8 cellular contexts compared by ENCODE assay signal in genomic region chr2:173962036-173962435, GRCh38. TPM values are rescaled to one million over a fixed set of nuclear protein-coding genes. Genes with fewer than 3 reads are reported as not detected.
A peak's percentile ranks its signal among the peaks of the same experiment; 100 is the strongest.
DNase-seq lines count a peak whose midpoint lies in the region; ATAC-seq, FAIRE-seq and TF ChIP-seq lines count a peak whose summit lies in the region.

No MANE protein-coding gene starts in this region.

- FAIRE-seq in small intestine (lab: Jason Lieb, UNC), result no peak

- H3K36me3 ChIP-seq in heart right ventricle (peaks cover 0 to 27% (median 6%) of the 10 kb centered on the region in 9 donors), iPS-20b (ENCODE audit: insufficient read depth, low read depth, low read length) (peaks cover 6% of the 10 kb centered on the region; the same call in 1 of the 2 replicates), vagina (peaks cover 0 to 6% of the 10 kb centered on the region in 2 donors), small intestine (ENCODE audit: control insufficient read depth in 2 of 2, insufficient read depth in 2 of 2, low read length in 2 of 2) (no peaks in the 10 kb centered on the region)

- WGBS in heart right ventricle, 2 donors, result 51 to 63% methylated on average over 1 of the region's 1 CpG
- 6 to 42% (median 24%) methylated on average over 1 of the region's 1 CpG for WGBS in small intestine, 3 donors

- TF ChIP-seq CTCF in heart right ventricle (IDR thresholded peaks at IDR 0.05), result no peak
- TF ChIP-seq CTCF in activated B cell treated with CpG ODN at 0.5 μM for 24 hours (IDR thresholded peaks at IDR 0.05), result no peak
- no peak for TF ChIP-seq CTCF in vagina (IDR thresholded peaks at IDR 0.05)

- intact Hi-C loops in heart right ventricle (cut with DNase I), result loop anchor here in 4 of 10 donors (5.0 to 10.0 kb wide), 4 partner anchors 57 to 207 kb away; no protein-coding TSS in a partner anchor
- intact Hi-C loops in Right ventricle myocardium inferior (cut with DNase I), result no loop called here
- intact Hi-C loops in activated B cell treated with CpG ODN at 0.5 μM for 24 hours (cut with micrococcal nuclease), result loop anchor here (2.0 to 5.0 kb wide), 4 partner anchors 21 to 635 kb away; partner anchors contain the start of gene WIPF1
- intact Hi-C loops in vagina (cut with DNase I), result loop anchor here (10.0 kb wide), 1 partner anchor 53 kb away; no protein-coding TSS in a partner anchor

- POLR2A ChIA-PET in activated B cell treated with CpG ODN at 0.5 μM for 24 hours (lab: Charles Lee), result interaction anchor here (0.6 to 5.0 kb wide), 3 partner anchors 8 to 287 kb away, joined by 3 to 105 read pairs (median 3); partner anchors contain the start of gene OLA1

- H3K27me3 ChIP-seq in heart right ventricle, result no peaks in the 10 kb centered on the region
- no peaks in the 10 kb centered on the region for H3K27me3 ChIP-seq in iPS-20b (ENCODE audit: insufficient read depth, low read length)
- no peaks in the 10 kb centered on the region for H3K27me3 ChIP-seq in vagina
- no peaks in the 10 kb centered on the region for H3K27me3 ChIP-seq in small intestine (ENCODE audit: control insufficient read depth in 2 of 2, insufficient read depth in 2 of 2, low read length in 2 of 2)

- peak overlapping the region; percentile 83; the same call in 1 of the 2 replicates for H3K9ac ChIP-seq in iPS-20b (ENCODE audit: low read depth, low read length)

- CTCF ChIA-PET in activated B cell treated with CpG ODN at 0.5 μM for 24 hours (lab: Charles Lee), result no interaction called here

- peaks cover 51% of the 10 kb centered on the region for H3K36me3 Mint-ChIP-seq in activated B cell treated with CpG ODN at 0.5 μM for 24 hours (ENCODE audit: low read depth)

- H3K27me3 Mint-ChIP-seq in activated B cell treated with CpG ODN at 0.5 μM for 24 hours, result no peaks in the 10 kb centered on the region

- H3K4me3 ChIP-seq in heart right ventricle (peak overlapping the region in 8 of 10 donors; percentile 43 to 100 (median 94)), iPS-20b (ENCODE audit: low read length) (peak overlapping the region; percentile 81), vagina (peak overlapping the region; percentile 9 to 96), small intestine (ENCODE audit: low read depth in 1 of 2, low read length in 2 of 2) (peak overlapping the region in 1 of 2 donors; percentile 49)

- DNase-seq in heart right ventricle (no peak), Right ventricle myocardium inferior (ENCODE audit: missing footprints) (no peak), activated B cell treated with CpG ODN at 0.5 μM for 24 hours (no peak), vagina (ENCODE audit: extremely low spot score in 2 of 2) (no peak), small intestine (no peak), NCI-H146 treated with DMSO at 0.1 percent for 48 hours (lab: John Stamatoyannopoulos, UW; ENCODE audit: unreplicated experiment) (no peak)

- H3K27ac Mint-ChIP-seq in activated B cell treated with CpG ODN at 0.5 μM for 24 hours, result peak overlapping the region; percentile 98

- peaks cover 3 to 72% (median 54%) of the 10 kb centered on the region in 9 donors for H3K4me1 ChIP-seq in heart right ventricle
- H3K4me1 ChIP-seq in iPS-20b (ENCODE audit: insufficient read depth, low read length), result peaks cover 13% of the 10 kb centered on the region
- H3K4me1 ChIP-seq in vagina, result peaks cover 72% of the 10 kb centered on the region
- peaks cover 0 to 4% of the 10 kb centered on the region in 2 donors for H3K4me1 ChIP-seq in small intestine (ENCODE audit: control insufficient read depth in 2 of 2, insufficient read depth in 1 of 2, low read depth in 1 of 2, low read length in 1 of 2)

- TF ChIP-seq POLR2A in vagina (IDR thresholded peaks at IDR 0.05), result no peak

- no peaks in the 10 kb centered on the region for H3K9me3 Mint-ChIP-seq in activated B cell treated with CpG ODN at 0.5 μM for 24 hours

- no peak for ATAC-seq in heart right ventricle
- no peak for ATAC-seq in Right ventricle myocardium inferior
- ATAC-seq in activated B cell treated with CpG ODN at 0.5 μM for 24 hours (ENCODE audit: low read depth), result no peak
- no peak for ATAC-seq in GM21717 (IDR thresholded peaks at IDR 0.05; ENCODE audit: unreplicated experiment)

- H3K9me3 ChIP-seq in heart right ventricle (peaks cover 0 to 12% (median 0%) of the 10 kb centered on the region in 11 donors), iPS-20b (ENCODE audit: insufficient read depth, low read depth, low read length) (no peaks in the 10 kb centered on the region), vagina (no peaks in the 10 kb centered on the region), small intestine (ENCODE audit: control insufficient read depth, low read depth) (no peaks in the 10 kb centered on the region)

- peaks cover 67% of the 10 kb centered on the region for H3K4me1 Mint-ChIP-seq in activated B cell treated with CpG ODN at 0.5 μM for 24 hours

- H3K4me3 Mint-ChIP-seq in activated B cell treated with CpG ODN at 0.5 μM for 24 hours, result peak overlapping the region; percentile 93

- H3K27ac ChIP-seq in heart right ventricle, result peak overlapping the region in 6 of 10 donors; percentile 41 to 100 (median 100)
- H3K27ac ChIP-seq in iPS-20b (ENCODE audit: low read length), result no peak overlapping the region
- peak overlapping the region; percentile 100 for H3K27ac ChIP-seq in vagina
- H3K27ac ChIP-seq in small intestine (ENCODE audit: low read depth in 1 of 2, low read length in 1 of 2), result peak overlapping the region in 1 of 2 donors; percentile 38

RNA-seq across cellular contexts. Expression of gene SP3, which starts 3.1 kb away (rescaled TPM):
- total RNA-seq in heart right ventricle (10 to 100 TPM; 36.4 to 45.7 (median 41.0) TPM), Right ventricle myocardium inferior (41.2 TPM), activated B cell treated with CpG ODN at 0.5 μM for 24 hours (124 and 139 TPM in 2 replicates), vagina (119 TPM)
- polyA plus RNA-seq in heart right ventricle (10 to 100 TPM in 1 of 2 donors, 1 to 10 TPM in 1; 8.6 to 11.6 TPM), small intestine (10 to 100 TPM; 15.0 to 22.7 (median 15.4) TPM)
